Comparison of ENCODE assay signal across 8 cellular contexts in the genomic region with DNA sequence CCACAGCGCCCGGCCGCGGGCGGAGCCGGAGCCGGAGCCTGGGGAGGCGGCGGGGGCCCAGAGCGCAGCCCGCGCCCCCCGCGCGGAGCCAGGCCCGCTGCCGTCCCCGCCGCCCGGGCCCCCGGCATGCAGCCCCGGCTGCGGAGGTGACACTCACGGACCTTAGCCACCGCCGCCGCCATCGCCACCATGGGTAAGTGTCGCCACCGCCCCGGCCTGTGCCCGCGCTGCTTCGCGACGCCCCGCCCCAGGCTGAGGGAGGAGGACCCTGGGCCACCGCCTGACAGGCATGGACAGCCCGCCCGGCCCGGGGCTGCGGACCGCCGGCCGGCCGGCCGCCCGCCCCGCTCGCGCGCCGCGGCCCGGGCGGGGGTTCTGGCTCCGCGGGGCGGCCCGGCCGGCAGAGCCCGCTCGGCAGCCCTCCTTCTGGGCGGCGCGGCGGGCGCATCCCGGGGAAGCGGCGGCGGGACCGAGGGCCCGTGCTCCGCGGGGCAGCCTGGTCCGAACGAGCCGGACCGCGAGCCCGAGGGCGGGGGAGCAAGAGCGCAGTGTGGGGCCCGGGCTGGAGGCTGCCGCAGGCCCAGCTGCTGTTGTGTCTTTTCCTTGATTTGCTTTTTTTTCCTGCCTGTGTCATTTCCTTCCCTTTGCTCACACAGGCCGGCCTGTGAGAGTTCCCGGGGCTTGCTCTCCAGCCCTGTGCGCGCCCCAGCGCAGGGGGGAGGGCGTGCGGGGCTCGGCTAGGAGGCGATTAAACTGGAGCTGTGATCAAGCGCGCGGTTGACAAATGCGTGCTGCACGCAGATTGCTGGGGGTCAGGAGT. TPM values are rescaled to one million over a fixed set of nuclear protein-coding genes. Genes with fewer than 3 reads are reported as not detected.
DNase-seq lines count a peak whose midpoint lies in the region; ATAC-seq lines count a peak whose summit lies in the region.

No MANE protein-coding gene starts in this region.

- DNase-seq in NCI-H2029 (lab: John Stamatoyannopoulos, UW) (peak; percentile 11), NCI-H2029 treated with DMSO at 0.1 percent for 48 hours (lab: John Stamatoyannopoulos, UW) (no peak), NCI-H2171 treated with DMSO at 0.1 percent for 48 hours (lab: John Stamatoyannopoulos, UW) (peak; percentile 50), dedifferentiated amniotic fluid mesenchymal stem cell (ENCODE audit: extremely low spot score) (peak; percentile 37), left lobe of liver (ENCODE audit: low spot score) (peak; percentile 81)
- DNase-seq in activated CD4-positive, alpha-beta T cell treated with anti-CD3 and anti-CD28 coated beads for 48 hours, result peak; percentile 73
- DNase-seq in stimulated activated CD4-positive, alpha-beta T cell treated with anti-CD3 and anti-CD28 coated beads, Interleukin-1b, Interleukin-23, amount 100 ng/mL, for 48 hours, result peak; percentile 49

- ATAC-seq in HG02852 (IDR thresholded peaks at IDR 0.05; ENCODE audit: unreplicated experiment), result peak; percentile 25
- peak; percentile 46 for ATAC-seq in left lobe of liver

RNA-seq across cellular contexts. Expression of a gene that starts 0.6 kb away (rescaled TPM):
- 11.6 TPM for total RNA-seq in left lobe of liver

RNA-seq across cellular contexts. Expression of a gene that starts 22.1 kb away (rescaled TPM):
- 47.9 TPM for total RNA-seq in left lobe of liver
